20 cellular contexts compared by ENCODE assay signal in the genomic region with DNA sequence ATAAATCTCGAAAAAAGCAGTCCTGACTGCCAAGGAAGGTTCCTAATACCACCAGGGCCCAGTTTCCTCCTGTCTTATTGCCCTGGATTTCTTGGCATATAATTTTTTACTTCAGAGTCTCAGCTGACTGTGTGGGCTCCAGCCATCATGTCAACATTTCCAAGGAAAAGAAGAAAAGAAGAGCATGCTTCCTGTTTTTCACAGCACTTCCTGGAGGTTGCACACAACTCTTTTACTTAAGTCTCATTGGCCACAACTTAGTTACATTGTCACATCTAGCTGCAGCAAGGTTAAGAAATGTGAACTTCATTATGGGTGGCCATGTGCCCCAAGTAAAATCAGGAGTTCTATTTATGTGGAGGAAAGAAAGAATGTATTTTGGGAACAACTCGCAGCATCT. TPM values are rescaled to one million over a fixed set of nuclear protein-coding genes. Genes with fewer than 3 reads are reported as not detected.
A peak's percentile ranks its signal among the peaks of the same experiment; 100 is the strongest.
DNase-seq lines count a peak whose midpoint lies in the region; ATAC-seq lines count a peak whose summit lies in the region.
"Had no signal": no experiment of that assay in that cellular context is flagged by ENCODE, and none has a peak within 500 bp of the region (broad histone marks: within the 10 kb centered on the region; RNA-seq: fewer than 3 reads in every experiment).

No MANE protein-coding gene starts in this region.

- H3K27ac Mint-ChIP-seq in activated CD4-positive, alpha-beta T cell treated with anti-CD3 and anti-CD28 coated beads, Interleukin-2, amount 10 ng/mL, durations not matched to agents 24 days and 14 days: peak overlapping the region; percentile 38
- no peak overlapping the region for H3K27ac Mint-ChIP-seq in CD8-positive, alpha-beta memory T cell
- peak overlapping the region; percentile 81 to 88 for H3K27ac Mint-ChIP-seq in T-cell
- H3K27ac Mint-ChIP-seq in naive thymus-derived CD4-positive, alpha-beta T cell: peak overlapping the region; percentile 60 to 97 (median 89)
- H3K27ac Mint-ChIP-seq: progenitor cell of endocrine pancreas; stimulated activated naive B cell treated with anti-CD40 and anti-IgM and Interleukin-4, amounts not matched to agents 10 μg/mL and 1 μg/mL and 100 μg/mL, for 72 hours had no signal

- no peaks in the 10 kb centered on the region for H3K36me3 Mint-ChIP-seq in activated CD4-positive, alpha-beta T cell treated with anti-CD3 and anti-CD28 coated beads, Interleukin-2, amount 10 ng/mL, durations not matched to agents 24 days and 14 days (ENCODE audit: low read depth)
- no peaks in the 10 kb centered on the region for H3K36me3 Mint-ChIP-seq in CD8-positive, alpha-beta memory T cell
- no peaks in the 10 kb centered on the region for H3K36me3 Mint-ChIP-seq in T-cell
- H3K36me3 Mint-ChIP-seq in naive thymus-derived CD4-positive, alpha-beta T cell: peaks cover 0 to 4% (median 0%) of the 10 kb centered on the region in 5 donors
- H3K36me3 Mint-ChIP-seq: natural killer cell treated with Interleukin-12 subunit alpha and Interleukin-12 subunit beta and Interleukin-15 and Interleukin-18, amount 100 ng/mL, for 72 hours; stimulated activated naive B cell treated with anti-CD40 and anti-IgM and Interleukin-4, amounts not matched to agents 10 μg/mL and 1 μg/mL and 100 μg/mL, for 72 hours had no signal

- ATAC-seq in T-cell (replicated peaks in 1 of 4): peak; percentile 40 to 77 (median 62)
- ATAC-seq in naive thymus-derived CD4-positive, alpha-beta T cell: peak; percentile 32
- ATAC-seq in left colon: no peak
- ATAC-seq: natural killer cell treated with Interleukin-12 subunit alpha and Interleukin-12 subunit beta and Interleukin-15 and Interleukin-18, amount 100 ng/mL, for 72 hours; stimulated activated naive B cell treated with anti-CD40 and anti-IgM and Interleukin-4, amounts not matched to agents 10 μg/mL and 1 μg/mL and 100 μg/mL, for 72 hours had no signal

- H3K4me3 Mint-ChIP-seq in activated CD4-positive, alpha-beta T cell treated with anti-CD3 and anti-CD28 coated beads, Interleukin-2, amount 10 ng/mL, durations not matched to agents 24 days and 14 days: peak overlapping the region; percentile 1
- no peak overlapping the region for H3K4me3 Mint-ChIP-seq in CD8-positive, alpha-beta memory T cell
- H3K4me3 Mint-ChIP-seq in T-cell: peak overlapping the region in 1 of 3 donors; percentile 32
- peak overlapping the region in 9 of 10 donors; percentile 25 to 81 (median 48) for H3K4me3 Mint-ChIP-seq in naive thymus-derived CD4-positive, alpha-beta T cell
- H3K4me3 Mint-ChIP-seq: natural killer cell treated with Interleukin-12 subunit alpha and Interleukin-12 subunit beta and Interleukin-15 and Interleukin-18, amount 100 ng/mL, for 72 hours; stimulated activated naive B cell treated with anti-CD40 and anti-IgM and Interleukin-4, amounts not matched to agents 10 μg/mL and 1 μg/mL and 100 μg/mL, for 72 hours had no signal

- POLR2A ChIA-PET in CD8-positive, alpha-beta memory T cell (lab: Charles Lee): no interaction called here
- POLR2A ChIA-PET in T-cell (lab: Charles Lee): interaction anchor here in 1 of 2 donors (0.6 kb wide), 1 partner anchor 92 kb away, joined by 3 read pairs; no protein-coding TSS in a partner anchor
- POLR2A ChIA-PET in naive thymus-derived CD4-positive, alpha-beta T cell (lab: Charles Lee): interaction anchor here (0.6 to 1.9 kb wide), 2 partner anchors 24 to 467 kb away, joined by 3 to 14 read pairs; partner anchors contain the start of gene DACT1

- intact Hi-C loops in activated CD4-positive, alpha-beta T cell treated with anti-CD3 and anti-CD28 coated beads, Interleukin-2, amount 10 ng/mL, durations not matched to agents 24 days and 14 days (cut with micrococcal nuclease): no loop called here
- intact Hi-C loops in naive thymus-derived CD4-positive, alpha-beta T cell (cut with micrococcal nuclease): loop anchor here in 1 of 2 donors (1.0 to 10.0 kb wide), 2 partner anchors 25 to 803 kb away; partner anchors contain the start of genes DACT1 and GPR135
- intact Hi-C loops in left colon (cut with DNase I, micrococcal nuclease): no loop called here

- peaks cover 19% of the 10 kb centered on the region for H3K4me1 Mint-ChIP-seq in activated CD4-positive, alpha-beta T cell treated with anti-CD3 and anti-CD28 coated beads, Interleukin-2, amount 10 ng/mL, durations not matched to agents 24 days and 14 days
- peaks cover 0 to 1% (median 0%) of the 10 kb centered on the region in 3 donors for H3K4me1 Mint-ChIP-seq in CD8-positive, alpha-beta memory T cell
- peaks cover 21 to 35% (median 25%) of the 10 kb centered on the region in 3 donors for H3K4me1 Mint-ChIP-seq in T-cell
- peaks cover 18 to 43% (median 32%) of the 10 kb centered on the region in 7 donors for H3K4me1 Mint-ChIP-seq in naive thymus-derived CD4-positive, alpha-beta T cell
- H3K4me1 Mint-ChIP-seq: stimulated activated naive B cell treated with anti-CD40 and anti-IgM and Interleukin-4, amounts not matched to agents 10 μg/mL and 1 μg/mL and 100 μg/mL, for 72 hours had no signal

- no peaks in the 10 kb centered on the region for H3K9me3 ChIP-seq in CD8-positive, alpha-beta memory T cell (ENCODE audit: low read length)
- no peaks in the 10 kb centered on the region for H3K9me3 ChIP-seq in naive thymus-derived CD4-positive, alpha-beta T cell (ENCODE audit: control insufficient read depth in 2 of 3, low read length in 3 of 3)
- H3K9me3 ChIP-seq: esophagus muscularis mucosa, Peyer's patch, thoracic aorta had no signal

- no peaks in the 10 kb centered on the region for H3K9me3 Mint-ChIP-seq in activated CD4-positive, alpha-beta T cell treated with anti-CD3 and anti-CD28 coated beads, Interleukin-2, amount 10 ng/mL, durations not matched to agents 24 days and 14 days
- no peaks in the 10 kb centered on the region for H3K9me3 Mint-ChIP-seq in CD8-positive, alpha-beta memory T cell
- H3K9me3 Mint-ChIP-seq in T-cell: no peaks in the 10 kb centered on the region
- no peaks in the 10 kb centered on the region for H3K9me3 Mint-ChIP-seq in naive thymus-derived CD4-positive, alpha-beta T cell
- H3K9me3 Mint-ChIP-seq: natural killer cell treated with Interleukin-12 subunit alpha and Interleukin-12 subunit beta and Interleukin-15 and Interleukin-18, amount 100 ng/mL, for 72 hours; stimulated activated naive B cell treated with anti-CD40 and anti-IgM and Interleukin-4, amounts not matched to agents 10 μg/mL and 1 μg/mL and 100 μg/mL, for 72 hours had no signal

- DNase-seq in activated CD4-positive, alpha-beta T cell treated with anti-CD3 and anti-CD28 coated beads, Interleukin-2, amount 10 ng/mL, durations not matched to agents 24 days and 14 days: peak; percentile 65
- DNase-seq in activated CD4-positive, alpha-beta T cell treated with anti-CD3 and anti-CD28 coated beads for 4 hours: no peak
- no peak for DNase-seq in CD8-positive, alpha-beta memory T cell
- no peak for DNase-seq in T-cell
- DNase-seq in naive thymus-derived CD4-positive, alpha-beta T cell: peak in 4 of 9 donors; percentile 7 to 27 (median 16)
- DNase-seq in stimulated activated CD4-positive, alpha-beta T cell treated with anti-CD3 and anti-CD28 coated beads, Interleukin-2, amount 100 ng/mL, for 24 hours: no peak
- DNase-seq in middle frontal gyrus (ENCODE audit: extremely low spot score, low spot score): no peak
- DNase-seq in left colon: no peak
- DNase-seq: activated gamma-delta T cell treated with Interleukin-2 at 50 U/mL for 16 hours; effector memory CD4-positive, alpha-beta T cell; GF-D8; mammary epithelial cell; NCI-H1694; Peyer's patch; stimulated activated naive B cell treated with anti-CD40 and anti-IgM and Interleukin-4, amounts not matched to agents 10 μg/mL and 1 μg/mL and 100 μg/mL, for 72 hours had no signal

- CTCF ChIA-PET in CD8-positive, alpha-beta memory T cell (lab: Charles Lee): no interaction called here
- CTCF ChIA-PET in T-cell (lab: Charles Lee): no interaction called here
- CTCF ChIA-PET in naive thymus-derived CD4-positive, alpha-beta T cell (lab: Charles Lee): interaction anchor here (1.4 kb wide), 1 partner anchor 160 kb away, joined by 3 read pairs; no protein-coding TSS in a partner anchor

- peak overlapping the region; percentile 11 for H3K4me3 ChIP-seq in CD8-positive, alpha-beta memory T cell (ENCODE audit: low read length)
- no peak overlapping the region for H3K4me3 ChIP-seq in naive thymus-derived CD4-positive, alpha-beta T cell (ENCODE audit: low read length)
- H3K4me3 ChIP-seq: esophagus muscularis mucosa, Peyer's patch, thoracic aorta had no signal

- peaks cover 23% of the 10 kb centered on the region for H3K4me1 ChIP-seq in CD8-positive, alpha-beta memory T cell (ENCODE audit: insufficient read depth, low read length)
- peaks cover 0 to 22% of the 10 kb centered on the region in 2 donors for H3K4me1 ChIP-seq in naive thymus-derived CD4-positive, alpha-beta T cell (ENCODE audit: control insufficient read depth in 2 of 2, insufficient read depth in 2 of 2, low read length in 2 of 2)
- H3K4me1 ChIP-seq: esophagus muscularis mucosa, Peyer's patch had no signal

- no peaks in the 10 kb centered on the region for H3K27me3 Mint-ChIP-seq in activated CD4-positive, alpha-beta T cell treated with anti-CD3 and anti-CD28 coated beads, Interleukin-2, amount 10 ng/mL, durations not matched to agents 24 days and 14 days
- peaks cover 5 to 18% of the 10 kb centered on the region in 2 donors for H3K27me3 Mint-ChIP-seq in CD8-positive, alpha-beta memory T cell
- H3K27me3 Mint-ChIP-seq in T-cell: no peaks in the 10 kb centered on the region
- H3K27me3 Mint-ChIP-seq in naive thymus-derived CD4-positive, alpha-beta T cell: no peaks in the 10 kb centered on the region
- H3K27me3 Mint-ChIP-seq: progenitor cell of endocrine pancreas; stimulated activated naive B cell treated with anti-CD40 and anti-IgM and Interleukin-4, amounts not matched to agents 10 μg/mL and 1 μg/mL and 100 μg/mL, for 72 hours had no signal

- H3K36me3 ChIP-seq in CD8-positive, alpha-beta memory T cell (ENCODE audit: insufficient read depth, low read length): no peaks in the 10 kb centered on the region
- H3K36me3 ChIP-seq in naive thymus-derived CD4-positive, alpha-beta T cell (ENCODE audit: control insufficient read depth in 2 of 3, insufficient read depth in 3 of 3, low read length in 3 of 3): no peaks in the 10 kb centered on the region
- H3K36me3 ChIP-seq: esophagus muscularis mucosa, Peyer's patch, thoracic aorta had no signal

- H3K27me3 ChIP-seq in CD8-positive, alpha-beta memory T cell (ENCODE audit: insufficient read depth, low read length, poor library complexity, severe bottlenecking): no peaks in the 10 kb centered on the region
- H3K27me3 ChIP-seq in naive thymus-derived CD4-positive, alpha-beta T cell (ENCODE audit: control insufficient read depth in 2 of 2, insufficient read depth in 2 of 2, low read length in 2 of 2): no peaks in the 10 kb centered on the region
- H3K27me3 ChIP-seq: esophagus muscularis mucosa, Peyer's patch had no signal

- H3K27ac ChIP-seq in CD8-positive, alpha-beta memory T cell (ENCODE audit: low read depth, low read length): no peak overlapping the region
- H3K27ac ChIP-seq in naive thymus-derived CD4-positive, alpha-beta T cell (ENCODE audit: low read depth, low read length): peak overlapping the region; percentile 41
- H3K27ac ChIP-seq: C4-2B, esophagus muscularis mucosa, Peyer's patch, thoracic aorta had no signal

RNA-seq across cellular contexts. Expression of gene DACT1, which starts 24.3 kb away (rescaled TPM):
- total RNA-seq in activated CD4-positive, alpha-beta T cell treated with anti-CD3 and anti-CD28 coated beads, Interleukin-2, amount 10 ng/mL, durations not matched to agents 24 days and 14 days: 3.3 and 3.8 TPM in 2 replicates
- total RNA-seq in CD8-positive, alpha-beta memory T cell: under 1 TPM; 0.15 to 0.42 TPM
- polyA plus RNA-seq in CD8-positive, alpha-beta memory T cell: 0.12 TPM
- total RNA-seq in T-cell: 10 to 100 TPM in 3 of 5 donors, 1 to 10 TPM in 2; 5.6 to 35.9 (median 10.0) TPM
- total RNA-seq in naive thymus-derived CD4-positive, alpha-beta T cell: 10 to 100 TPM in 4 of 5 experiments, 1 to 10 TPM in 1; 8.2 to 32.3 (median 15.0) TPM
- polyA plus RNA-seq in naive thymus-derived CD4-positive, alpha-beta T cell: 10 to 100 TPM; 18.5 to 38.7 TPM
- total RNA-seq in left colon: 1 to 10 TPM; 1.3 to 3.8 TPM
- total RNA-seq: natural killer cell treated with Interleukin-12 subunit alpha and Interleukin-12 subunit beta and Interleukin-15 and Interleukin-18, amount 100 ng/mL, for 72 hours had no signal

Comparison
In these comparisons a context has a peak if more than half of its experiments do, and no peak if none do; other contexts are left out.
1. H3K27ac Mint-ChIP-seq: peak in activated CD4-positive, alpha-beta T cell treated with anti-CD3 and anti-CD28 coated beads, Interleukin-2, amount 10 ng/mL, durations not matched to agents 24 days and 14 days (single experiment), T-cell (2 of 2) and naive thymus-derived CD4-positive, alpha-beta T cell (9 of 9); none in CD8-positive, alpha-beta memory T cell (0 of 8).
2. H3K4me3 Mint-ChIP-seq: peak in activated CD4-positive, alpha-beta T cell treated with anti-CD3 and anti-CD28 coated beads, Interleukin-2, amount 10 ng/mL, durations not matched to agents 24 days and 14 days (single experiment) and naive thymus-derived CD4-positive, alpha-beta T cell (9 of 10); none in CD8-positive, alpha-beta memory T cell (0 of 7).